In the genomic region with DNA sequence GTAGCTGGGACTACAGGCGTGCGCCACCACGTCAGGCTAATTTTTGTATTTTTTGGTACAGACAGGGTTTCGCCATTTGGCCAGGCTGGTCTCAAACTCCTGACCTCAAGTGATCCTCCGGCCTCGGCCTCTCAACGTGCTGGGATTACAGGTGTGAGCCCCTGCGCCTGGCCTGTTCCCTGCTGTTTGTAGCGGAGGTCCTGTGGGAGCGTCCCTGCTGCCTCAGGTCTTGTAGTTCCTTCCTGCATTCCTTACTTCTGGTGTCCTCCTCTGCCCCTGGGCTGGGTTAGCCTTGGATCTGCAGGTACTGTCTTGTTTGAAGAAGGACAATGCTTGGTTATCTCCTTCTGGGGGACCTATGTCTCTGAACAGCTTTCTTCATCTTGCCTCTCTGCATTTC, we compare ENCODE assay signal across 1 cellular context.
TF ChIP-seq lines count a peak whose summit lies in the region.

No MANE protein-coding gene starts in this region.

TF ChIP-seq in HepG2, 621 proteins besides CTCF, POLR2A, EP300 and RAD21:
- TF ChIP-seq ZNF460 (CRISPR knock-in tag; IDR thresholded peaks at IDR 0.05; ENCODE audit: borderline replicate concordance) = peak; percentile 85; the same call in 1 of the 2 replicates
- TF ChIP-seq SPEN (CRISPR knock-in tag; IDR thresholded peaks at IDR 0.05; ENCODE audit: low read depth) = peak; percentile 16; the same call in 1 of the 2 replicates
- 0 out of 2 replicates have a peak, but pooled peaks have one; percentile 15 for TF ChIP-seq ZNF687 (CRISPR knock-in tag; IDR thresholded peaks at IDR 0.05)
- 0 out of 2 replicates have a peak, but pooled peaks have one; percentile 40 for TF ChIP-seq BORCS8-MEF2B (CRISPR knock-in tag; IDR thresholded peaks at IDR 0.05)
- no peak for TF ChIP-seq ZNF83 (CRISPR knock-in tag; IDR thresholded peaks at IDR 0.05; ENCODE audit: borderline replicate concordance)
- TF ChIP-seq FUBP1 (CRISPR knock-in tag; IDR thresholded peaks at IDR 0.05; ENCODE audit: borderline replicate concordance) = 0 out of 2 replicates have a peak, but pooled peaks have one; percentile 52
- no peak for TF ChIP-seq ZXDC (CRISPR knock-in tag; IDR thresholded peaks at IDR 0.05)
- 0 out of 2 replicates have a peak, but pooled peaks have one; percentile 76 for TF ChIP-seq EEA1 (CRISPR knock-in tag; IDR thresholded peaks at IDR 0.05; ENCODE audit: borderline replicate concordance)
